Comparison of ENCODE assay signal across 1 cellular context in the genomic region with DNA sequence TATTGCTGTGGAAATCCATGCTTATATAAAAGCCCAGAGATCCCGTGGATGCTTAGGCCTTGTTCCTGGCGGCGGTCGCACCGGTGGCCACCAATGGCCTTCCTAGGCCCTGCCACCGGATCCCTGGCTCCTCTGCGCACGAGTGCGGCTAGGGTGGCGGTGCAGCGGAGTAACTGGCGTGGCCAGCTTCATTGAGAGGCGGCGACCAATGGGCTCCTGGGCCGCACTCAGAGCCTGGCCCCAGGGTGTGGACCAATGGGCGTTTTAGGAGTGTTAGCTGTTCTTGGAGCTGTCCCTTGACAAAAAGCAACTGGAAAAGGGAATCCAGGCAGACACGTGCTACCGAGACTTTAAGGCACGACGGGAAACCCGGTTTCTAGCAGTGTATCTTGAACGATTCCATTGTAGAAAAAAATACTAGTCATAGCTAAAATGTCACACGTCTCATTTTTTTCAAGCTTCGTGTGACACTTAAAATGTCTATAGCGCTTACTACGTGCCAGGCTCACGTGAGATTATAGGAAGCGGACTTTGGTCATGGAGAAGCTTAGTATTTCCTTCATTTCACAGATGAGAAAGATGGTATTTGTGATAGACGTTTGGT.
A peak's percentile ranks its signal among the peaks of the same experiment; 100 is the strongest.
TF ChIP-seq lines count a peak whose summit lies in the region.

No MANE protein-coding gene starts in this region.

TF ChIP-seq in HepG2, 621 proteins besides CTCF, POLR2A, EP300 and RAD21 (continued from another document and continues in another):
- TF ChIP-seq PRDM10 (CRISPR knock-in tag; IDR thresholded peaks at IDR 0.05; ENCODE audit: low read depth) (no peak), ZNF850 (CRISPR knock-in tag; conservative IDR thresholded peaks at IDR 0.05) (no peak), HOXA7 (CRISPR knock-in tag; IDR thresholded peaks at IDR 0.05) (no peak), MAFK (conservative IDR thresholded peaks at IDR 0.05 in 1 of 2, IDR thresholded peaks at IDR 0.05 in 1 of 2; ENCODE audit: low read length in 2 of 2) (no peak), GTF2F1 (IDR thresholded peaks at IDR 0.05; ENCODE audit: low read length) (no peak), ZNF614 (CRISPR knock-in tag; IDR thresholded peaks at IDR 0.05; ENCODE audit: borderline replicate concordance) (no peak), ZSCAN12 (CRISPR knock-in tag; IDR thresholded peaks at IDR 0.05) (no peak), ZNF275 (CRISPR knock-in tag; IDR thresholded peaks at IDR 0.05; ENCODE audit: borderline replicate concordance) (no peak), ZNF670 (CRISPR knock-in tag; IDR thresholded peaks at IDR 0.05; ENCODE audit: borderline replicate concordance) (no peak), CENPX (CRISPR knock-in tag; IDR thresholded peaks at IDR 0.05) (no peak), PHB2 (IDR thresholded peaks at IDR 0.05; ENCODE audit: partially characterized antibody) (no peak), FOSL1 (CRISPR knock-in tag; IDR thresholded peaks at IDR 0.05; ENCODE audit: borderline replicate concordance) (no peak), HNRNPK (IDR thresholded peaks at IDR 0.05; ENCODE audit: low read depth, low read length, poor library complexity, severe bottlenecking) (no peak), ZFX (CRISPR knock-in tag; IDR thresholded peaks at IDR 0.05; ENCODE audit: low read depth) (peak; percentile 83), MBNL3 (CRISPR knock-in tag; conservative IDR thresholded peaks at IDR 0.05) (no peak), FOXA3 (CRISPR knock-in tag; IDR thresholded peaks at IDR 0.05) (no peak; the same call in 1 of the 2 replicates), MXI1 (IDR thresholded peaks at IDR 0.05; ENCODE audit: borderline replicate concordance, low read depth, low read length) (peak; percentile 71; the same call in 2 of the 3 replicates), ATAD3A (CRISPR knock-in tag; IDR thresholded peaks at IDR 0.05) (no peak), ZNF280D (CRISPR knock-in tag; IDR thresholded peaks at IDR 0.05) (no peak), DR1 (CRISPR knock-in tag; IDR thresholded peaks at IDR 0.05) (peak; percentile 90), KAT8 (CRISPR knock-in tag; IDR thresholded peaks at IDR 0.05) (peak; percentile 25; the same call in 1 of the 2 replicates), JUND (CRISPR knock-in tag; IDR thresholded peaks at IDR 0.05) (no peak), GLI4 (CRISPR knock-in tag; IDR thresholded peaks at IDR 0.05; ENCODE audit: borderline replicate concordance) (0 out of 2 replicates have a peak, but pooled peaks have one; percentile 22), REXO4 (CRISPR knock-in tag; IDR thresholded peaks at IDR 0.05; ENCODE audit: borderline replicate concordance) (no peak), SALL2 (CRISPR knock-in tag; IDR thresholded peaks at IDR 0.05) (peak; percentile 49; the same call in 1 of the 2 replicates), USF2 (IDR thresholded peaks at IDR 0.05; ENCODE audit: low read depth, low read length) (no peak), USF2 (CRISPR knock-in tag; IDR thresholded peaks at IDR 0.05; ENCODE audit: borderline replicate concordance) (no peak), CREM (IDR thresholded peaks at IDR 0.05) (peak; percentile 15; the same call in 1 of the 2 replicates), CREM (CRISPR knock-in tag; IDR thresholded peaks at IDR 0.05) (no peak), ZSCAN30 (CRISPR knock-in tag; IDR thresholded peaks at IDR 0.05) (no peak), JUNB (CRISPR knock-in tag; IDR thresholded peaks at IDR 0.05; ENCODE audit: borderline replicate concordance) (no peak), ZNF737 (CRISPR knock-in tag; IDR thresholded peaks at IDR 0.05; ENCODE audit: borderline replicate concordance) (no peak)
- TF ChIP-seq, protein P1, sequence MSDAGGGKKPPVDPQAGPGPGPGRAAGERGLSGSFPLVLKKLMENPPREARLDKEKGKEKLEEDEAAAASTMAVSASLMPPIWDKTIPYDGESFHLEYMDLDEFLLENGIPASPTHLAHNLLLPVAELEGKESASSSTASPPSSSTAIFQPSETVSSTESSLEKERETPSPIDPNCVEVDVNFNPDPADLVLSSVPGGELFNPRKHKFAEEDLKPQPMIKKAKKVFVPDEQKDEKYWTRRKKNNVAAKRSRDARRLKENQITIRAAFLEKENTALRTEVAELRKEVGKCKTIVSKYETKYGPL (CRISPR knock-in tag; IDR thresholded peaks at IDR 0.05), result no peak
- TF ChIP-seq, protein P2, sequence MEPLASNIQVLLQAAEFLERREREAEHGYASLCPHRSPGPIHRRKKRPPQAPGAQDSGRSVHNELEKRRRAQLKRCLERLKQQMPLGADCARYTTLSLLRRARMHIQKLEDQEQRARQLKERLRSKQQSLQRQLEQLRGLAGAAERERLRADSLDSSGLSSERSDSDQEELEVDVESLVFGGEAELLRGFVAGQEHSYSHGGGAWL (CRISPR knock-in tag; IDR thresholded peaks at IDR 0.05), result peak; percentile 63; the same call in 1 of the 2 replicates
- TF ChIP-seq, protein P3, sequence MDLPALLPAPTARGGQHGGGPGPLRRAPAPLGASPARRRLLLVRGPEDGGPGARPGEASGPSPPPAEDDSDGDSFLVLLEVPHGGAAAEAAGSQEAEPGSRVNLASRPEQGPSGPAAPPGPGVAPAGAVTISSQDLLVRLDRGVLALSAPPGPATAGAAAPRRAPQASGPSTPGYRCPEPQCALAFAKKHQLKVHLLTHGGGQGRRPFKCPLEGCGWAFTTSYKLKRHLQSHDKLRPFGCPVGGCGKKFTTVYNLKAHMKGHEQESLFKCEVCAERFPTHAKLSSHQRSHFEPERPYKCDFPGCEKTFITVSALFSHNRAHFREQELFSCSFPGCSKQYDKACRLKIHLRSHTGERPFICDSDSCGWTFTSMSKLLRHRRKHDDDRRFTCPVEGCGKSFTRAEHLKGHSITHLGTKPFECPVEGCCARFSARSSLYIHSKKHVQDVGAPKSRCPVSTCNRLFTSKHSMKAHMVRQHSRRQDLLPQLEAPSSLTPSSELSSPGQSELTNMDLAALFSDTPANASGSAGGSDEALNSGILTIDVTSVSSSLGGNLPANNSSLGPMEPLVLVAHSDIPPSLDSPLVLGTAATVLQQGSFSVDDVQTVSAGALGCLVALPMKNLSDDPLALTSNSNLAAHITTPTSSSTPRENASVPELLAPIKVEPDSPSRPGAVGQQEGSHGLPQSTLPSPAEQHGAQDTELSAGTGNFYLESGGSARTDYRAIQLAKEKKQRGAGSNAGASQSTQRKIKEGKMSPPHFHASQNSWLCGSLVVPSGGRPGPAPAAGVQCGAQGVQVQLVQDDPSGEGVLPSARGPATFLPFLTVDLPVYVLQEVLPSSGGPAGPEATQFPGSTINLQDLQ (CRISPR knock-in tag; IDR thresholded peaks at IDR 0.05), result no peak
- TF ChIP-seq, protein P4, sequence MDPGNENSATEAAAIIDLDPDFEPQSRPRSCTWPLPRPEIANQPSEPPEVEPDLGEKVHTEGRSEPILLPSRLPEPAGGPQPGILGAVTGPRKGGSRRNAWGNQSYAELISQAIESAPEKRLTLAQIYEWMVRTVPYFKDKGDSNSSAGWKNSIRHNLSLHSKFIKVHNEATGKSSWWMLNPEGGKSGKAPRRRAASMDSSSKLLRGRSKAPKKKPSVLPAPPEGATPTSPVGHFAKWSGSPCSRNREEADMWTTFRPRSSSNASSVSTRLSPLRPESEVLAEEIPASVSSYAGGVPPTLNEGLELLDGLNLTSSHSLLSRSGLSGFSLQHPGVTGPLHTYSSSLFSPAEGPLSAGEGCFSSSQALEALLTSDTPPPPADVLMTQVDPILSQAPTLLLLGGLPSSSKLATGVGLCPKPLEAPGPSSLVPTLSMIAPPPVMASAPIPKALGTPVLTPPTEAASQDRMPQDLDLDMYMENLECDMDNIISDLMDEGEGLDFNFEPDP (CRISPR knock-in tag; conservative IDR thresholded peaks at IDR 0.05), result no peak
- TF ChIP-seq, protein P5, sequence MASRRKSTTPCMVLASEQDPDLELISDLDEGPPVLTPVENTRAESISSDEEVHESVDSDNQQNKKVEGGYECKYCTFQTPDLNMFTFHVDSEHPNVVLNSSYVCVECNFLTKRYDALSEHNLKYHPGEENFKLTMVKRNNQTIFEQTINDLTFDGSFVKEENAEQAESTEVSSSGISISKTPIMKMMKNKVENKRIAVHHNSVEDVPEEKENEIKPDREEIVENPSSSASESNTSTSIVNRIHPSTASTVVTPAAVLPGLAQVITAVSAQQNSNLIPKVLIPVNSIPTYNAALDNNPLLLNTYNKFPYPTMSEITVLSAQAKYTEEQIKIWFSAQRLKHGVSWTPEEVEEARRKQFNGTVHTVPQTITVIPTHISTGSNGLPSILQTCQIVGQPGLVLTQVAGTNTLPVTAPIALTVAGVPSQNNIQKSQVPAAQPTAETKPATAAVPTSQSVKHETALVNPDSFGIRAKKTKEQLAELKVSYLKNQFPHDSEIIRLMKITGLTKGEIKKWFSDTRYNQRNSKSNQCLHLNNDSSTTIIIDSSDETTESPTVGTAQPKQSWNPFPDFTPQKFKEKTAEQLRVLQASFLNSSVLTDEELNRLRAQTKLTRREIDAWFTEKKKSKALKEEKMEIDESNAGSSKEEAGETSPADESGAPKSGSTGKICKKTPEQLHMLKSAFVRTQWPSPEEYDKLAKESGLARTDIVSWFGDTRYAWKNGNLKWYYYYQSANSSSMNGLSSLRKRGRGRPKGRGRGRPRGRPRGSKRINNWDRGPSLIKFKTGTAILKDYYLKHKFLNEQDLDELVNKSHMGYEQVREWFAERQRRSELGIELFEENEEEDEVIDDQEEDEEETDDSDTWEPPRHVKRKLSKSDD (CRISPR knock-in tag; IDR thresholded peaks at IDR 0.05; ENCODE audit: low read depth), result no peak
- TF ChIP-seq, protein P6, sequence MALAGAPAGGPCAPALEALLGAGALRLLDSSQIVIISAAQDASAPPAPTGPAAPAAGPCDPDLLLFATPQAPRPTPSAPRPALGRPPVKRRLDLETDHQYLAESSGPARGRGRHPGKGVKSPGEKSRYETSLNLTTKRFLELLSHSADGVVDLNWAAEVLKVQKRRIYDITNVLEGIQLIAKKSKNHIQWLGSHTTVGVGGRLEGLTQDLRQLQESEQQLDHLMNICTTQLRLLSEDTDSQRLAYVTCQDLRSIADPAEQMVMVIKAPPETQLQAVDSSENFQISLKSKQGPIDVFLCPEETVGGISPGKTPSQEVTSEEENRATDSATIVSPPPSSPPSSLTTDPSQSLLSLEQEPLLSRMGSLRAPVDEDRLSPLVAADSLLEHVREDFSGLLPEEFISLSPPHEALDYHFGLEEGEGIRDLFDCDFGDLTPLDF (CRISPR knock-in tag; IDR thresholded peaks at IDR 0.05), result no peak
